ENCODE assay signal across 18 cellular contexts in the genomic region with DNA sequence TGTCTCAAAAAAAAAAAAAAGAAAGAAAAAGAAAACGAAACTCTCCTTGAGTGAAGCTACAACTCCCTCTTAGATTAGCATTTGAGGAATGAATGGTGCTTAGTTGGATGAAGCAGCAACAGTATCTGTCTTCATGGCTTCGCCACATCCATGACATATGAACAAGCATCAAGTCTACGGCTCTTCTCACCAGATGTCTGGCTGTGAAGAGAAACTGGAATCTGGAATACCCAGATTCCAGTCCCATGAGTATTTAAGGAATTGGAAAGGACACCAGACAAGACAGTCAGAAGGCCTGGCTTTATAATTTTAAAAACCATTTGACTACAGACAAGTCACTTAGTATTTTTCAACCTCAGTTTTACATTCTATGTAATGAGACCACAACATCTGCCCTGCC. TPM values are rescaled to one million over a fixed set of nuclear protein-coding genes. Genes with fewer than 3 reads are reported as not detected.
A peak's percentile ranks its signal among the peaks of the same experiment; 100 is the strongest.
DNase-seq lines count a peak whose midpoint lies in the region; ATAC-seq and TF ChIP-seq lines count a peak whose summit lies in the region.
"Had no signal": no experiment of that assay in that cellular context is flagged by ENCODE, and none has a peak within 500 bp of the region (broad histone marks: within the 10 kb centered on the region; RNA-seq: fewer than 3 reads in every experiment).

No MANE protein-coding gene starts in this region.

- peaks cover 3% of the 10 kb centered on the region for H3K4me1 ChIP-seq in smooth muscle cell (ENCODE audit: low read depth)
- H3K4me1 ChIP-seq: BE2C, Caco-2, HAP-1 had no signal

- H3K9ac ChIP-seq in smooth muscle cell (ENCODE audit: low read depth): no peak overlapping the region

- no peak overlapping the region for H3K4me3 ChIP-seq in AG10803 (ENCODE audit: low read length)
- no peak overlapping the region for H3K4me3 ChIP-seq in smooth muscle cell
- H3K4me3 ChIP-seq: HAP-1 had no signal

- peaks cover 0 to 6% of the 10 kb centered on the region in 2 donors for H3K27me3 Mint-ChIP-seq in natural killer cell treated with Interleukin-12 subunit alpha and Interleukin-12 subunit beta and Interleukin-15 and Interleukin-18, amount 100 ng/mL, for 72 hours

- WGBS in smooth muscle cell (ENCODE audit: low lambda C conversion rate): 70% methylated on average over 3 of the region's 3 CpGs

- H3K79me2 ChIP-seq in smooth muscle cell (ENCODE audit: low read depth): no peaks in the 10 kb centered on the region

- TF ChIP-seq CTCF in AG10803 (conservative IDR thresholded peaks at IDR 0.05; ENCODE audit: low read length): no peak
- TF ChIP-seq CTCF in smooth muscle cell (IDR thresholded peaks at IDR 0.05; ENCODE audit: borderline replicate concordance, insufficient read depth, poor library complexity, severe bottlenecking): no peak

- DNase-seq in AG10803 (ENCODE audit: low read depth) (peak; percentile 62), RPMI7951 (ENCODE audit: low read depth) (peak; percentile 30), kidney tubule cell (ENCODE audit: low spot score) (peak; percentile 21), smooth muscle cell (lab: John Stamatoyannopoulos, UW; ENCODE audit: unreplicated experiment) (no peak), retina (no peak), NCI-H2171 (lab: John Stamatoyannopoulos, UW) (no peak), NCI-H1694 (lab: John Stamatoyannopoulos, UW) (no peak)
- no peak for DNase-seq in natural killer cell treated with Interleukin-12 subunit alpha and Interleukin-12 subunit beta and Interleukin-15 and Interleukin-18, amount 100 ng/mL, for 72 hours (ENCODE audit: low spot score)
- DNase-seq: 8988T; BE2C; C1 segment of cervical spinal cord; Caco-2; CD4-positive, CD25-positive, alpha-beta regulatory T cell; CD8-positive, alpha-beta memory T cell; GF-D8; KBM-7 had no signal

- H3K4me3 Mint-ChIP-seq in natural killer cell treated with Interleukin-12 subunit alpha and Interleukin-12 subunit beta and Interleukin-15 and Interleukin-18, amount 100 ng/mL, for 72 hours: no peak overlapping the region
- H3K4me3 Mint-ChIP-seq: CD4-positive, CD25-positive, alpha-beta regulatory T cell; CD8-positive, alpha-beta memory T cell; IgD-negative memory B cell had no signal

- peaks cover 8% of the 10 kb centered on the region for H3K27me3 ChIP-seq in smooth muscle cell (ENCODE audit: low read depth)

- H3K36me3 ChIP-seq in smooth muscle cell (ENCODE audit: low read depth): no peaks in the 10 kb centered on the region
- H3K36me3 ChIP-seq: BE2C, HAP-1 had no signal

- no peak overlapping the region for H2AFZ ChIP-seq in smooth muscle cell (ENCODE audit: low read depth)

- H3K9me3 ChIP-seq in smooth muscle cell (replicated peaks; ENCODE audit: low read depth): no peaks in the 10 kb centered on the region
- H3K9me3 ChIP-seq: BE2C, HAP-1 had no signal

- no peak overlapping the region for H3K27ac Mint-ChIP-seq in natural killer cell treated with Interleukin-12 subunit alpha and Interleukin-12 subunit beta and Interleukin-15 and Interleukin-18, amount 100 ng/mL, for 72 hours
- H3K27ac Mint-ChIP-seq: CD4-positive, CD25-positive, alpha-beta regulatory T cell; CD8-positive, alpha-beta memory T cell; IgD-negative memory B cell had no signal

- no peaks in the 10 kb centered on the region for H3K9me3 Mint-ChIP-seq in natural killer cell treated with Interleukin-12 subunit alpha and Interleukin-12 subunit beta and Interleukin-15 and Interleukin-18, amount 100 ng/mL, for 72 hours

- H3F3A ChIP-seq in smooth muscle cell (ENCODE audit: low read depth): no peaks in the 10 kb centered on the region

- no peaks in the 10 kb centered on the region for H4K20me1 ChIP-seq in smooth muscle cell (ENCODE audit: low read depth)

- no peaks in the 10 kb centered on the region for H3K36me3 Mint-ChIP-seq in natural killer cell treated with Interleukin-12 subunit alpha and Interleukin-12 subunit beta and Interleukin-15 and Interleukin-18, amount 100 ng/mL, for 72 hours
- H3K36me3 Mint-ChIP-seq: CD4-positive, CD25-positive, alpha-beta regulatory T cell had no signal

- H3K4me1 Mint-ChIP-seq in natural killer cell treated with Interleukin-12 subunit alpha and Interleukin-12 subunit beta and Interleukin-15 and Interleukin-18, amount 100 ng/mL, for 72 hours (ENCODE audit: low read depth in 2 of 2): peaks cover 3 to 10% of the 10 kb centered on the region in 2 donors

- peak overlapping the region; percentile 55 for H3K27ac ChIP-seq in smooth muscle cell (ENCODE audit: low read depth)

- no peak overlapping the region for H3K4me2 ChIP-seq in smooth muscle cell

- ATAC-seq in natural killer cell treated with Interleukin-12 subunit alpha and Interleukin-12 subunit beta and Interleukin-15 and Interleukin-18, amount 100 ng/mL, for 72 hours: no peak

RNA-seq across cellular contexts. Expression of a gene that starts 38.0 kb away (rescaled TPM):
- total RNA-seq in RPMI7951 (2014; rRNA removed; shearing (Covaris generic)): 11.6 and 11.7 TPM in 2 replicates
- 16.3 and 20.8 TPM in 2 replicates for total RNA-seq in smooth muscle cell
- polyA plus RNA-seq in smooth muscle cell: 9.1 and 12.2 TPM in 2 replicates
- 10 to 100 TPM in 1 of 2 donors, 1 to 10 TPM in 1; 9.3 to 10.2 TPM for total RNA-seq in natural killer cell treated with Interleukin-12 subunit alpha and Interleukin-12 subunit beta and Interleukin-15 and Interleukin-18, amount 100 ng/mL, for 72 hours

Comparison
In these comparisons a context has a peak if more than half of its experiments do, and no peak if none do; other contexts are left out.
1. DNase-seq: peak in AG10803 (single experiment), RPMI7951 (single experiment) and kidney tubule cell (single experiment); none in smooth muscle cell (single experiment), retina (single experiment), NCI-H2171 (single experiment), NCI-H1694 (single experiment) and natural killer cell treated with Interleukin-12 subunit alpha and Interleukin-12 subunit beta and Interleukin-15 and Interleukin-18, amount 100 ng/mL, for 72 hours (single experiment).